Comparison of ENCODE assay signal across 15 cellular contexts in the genomic region with DNA sequence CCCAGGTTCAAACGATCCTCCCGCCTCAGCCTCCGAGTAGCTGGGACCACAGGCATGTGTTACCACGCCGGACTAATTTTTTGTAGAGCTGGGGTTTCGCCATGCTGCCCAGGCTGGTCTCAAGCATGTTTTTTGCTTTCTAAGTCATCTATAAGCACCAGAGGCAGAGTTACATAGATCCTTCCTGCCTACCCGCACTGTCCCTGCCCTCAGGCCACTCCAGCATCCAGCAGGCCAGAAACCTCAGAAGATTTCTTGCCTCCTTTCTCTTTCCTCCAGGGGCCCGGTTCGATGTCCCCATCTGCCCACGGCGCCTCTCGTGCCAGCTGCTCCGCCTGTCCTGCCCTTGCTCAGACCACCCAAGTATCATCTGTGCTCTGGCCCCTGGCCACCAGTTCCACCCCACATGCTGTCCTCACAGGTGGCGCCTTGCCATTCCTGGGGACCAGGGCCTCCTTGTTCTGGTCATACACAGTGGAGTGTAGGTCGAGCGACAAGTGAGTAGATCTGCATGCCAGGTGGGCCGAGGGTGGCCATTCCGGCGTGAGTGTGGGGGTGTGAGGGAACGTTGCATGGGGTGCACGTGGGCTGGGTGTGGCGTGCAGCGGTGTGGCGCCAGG. TPM values are rescaled to one million over a fixed set of nuclear protein-coding genes. Genes with fewer than 3 reads are reported as not detected.
DNase-seq lines count a peak whose midpoint lies in the region; ATAC-seq and TF ChIP-seq lines count a peak whose summit lies in the region.
"Had no signal": no experiment of that assay in that cellular context is flagged by ENCODE, and none has a peak within 500 bp of the region (broad histone marks: within the 10 kb centered on the region; RNA-seq: fewer than 3 reads in every experiment).

No MANE protein-coding gene starts in this region.

- peak overlapping the region; percentile 61 to 88 (median 70) for H3K27ac ChIP-seq in sigmoid colon

- H3K27me3 ChIP-seq in adipocyte (replicated peaks; ENCODE audit: control insufficient read depth, insufficient read depth, low read length) (no peaks in the 10 kb centered on the region), sigmoid colon (no peaks in the 10 kb centered on the region)

- H3K9me3 ChIP-seq in adipocyte (ENCODE audit: control insufficient read depth, low read length) (no peaks in the 10 kb centered on the region), sigmoid colon (no peaks in the 10 kb centered on the region)

- peak overlapping the region; percentile 40; the same call in 1 of the 2 replicates for H3K4me3 ChIP-seq in AG04449 (ENCODE audit: low read depth, low read length)
- H3K4me3 ChIP-seq in adipocyte (ENCODE audit: low read length), result peak overlapping the region; percentile 90
- H3K4me3 ChIP-seq in fibroblast of villous mesenchyme (ENCODE audit: low read depth, low read length), result peak overlapping the region; percentile 43
- peak overlapping the region in 3 of 4 donors; percentile 37 to 68 (median 46) for H3K4me3 ChIP-seq in sigmoid colon
- H3K4me3 ChIP-seq: smooth muscle cell had no signal

- TF ChIP-seq CTCF in AG04449 (IDR thresholded peaks at IDR 0.05; ENCODE audit: insufficient read depth, low read length, missing control alignments), result no peak
- no peak for TF ChIP-seq CTCF in fibroblast of villous mesenchyme (IDR thresholded peaks at IDR 0.05; ENCODE audit: insufficient read depth, low read depth, low read length)
- no peak for TF ChIP-seq CTCF in sigmoid colon (IDR thresholded peaks at IDR 0.05)

- POLR2A ChIA-PET in AG04449 (lab: Yijun Ruan, JAX), result no interaction called here

- intact Hi-C loops in sigmoid colon (cut with DNase I), result loop anchor here (2.0 kb wide), 2 partner anchors 28 to 78 kb away; a partner anchor contains a TSS

- TF ChIP-seq EP300 in sigmoid colon (IDR thresholded peaks at IDR 0.05), result no peak

- peak overlapping the region; percentile 73 for H3K9ac ChIP-seq in adipocyte (ENCODE audit: low read length)

- H3K4me1 ChIP-seq in adipocyte (ENCODE audit: control insufficient read depth, insufficient read depth, low read length) (peaks cover 27% of the 10 kb centered on the region), sigmoid colon (peaks cover 0 to 16% (median 10%) of the 10 kb centered on the region in 4 donors)

- no peak for TF ChIP-seq POLR2A in sigmoid colon (IDR thresholded peaks at IDR 0.05)

- DNase-seq in AG04449 (ENCODE audit: low read depth, low spot score) (no peak), adipocyte (ENCODE audit: low read depth) (no peak), fibroblast of villous mesenchyme (ENCODE audit: low read depth) (no peak), sigmoid colon (no peak), GM19238 (ENCODE audit: insufficient read length, low spot score) (no peak), ureter (ENCODE audit: low spot score) (no peak)
- no peak for DNase-seq in activated CD4-positive, alpha-beta T cell treated with anti-CD3 and anti-CD28 coated beads, Interleukin-2, amount 50 U/mL, for 4 hours
- DNase-seq: activated B cell treated with CpG ODN at 0.5 μM for 24 hours; activated naive CD8-positive, alpha-beta T cell treated with anti-CD3 and anti-CD28 coated beads, Interleukin-2, amount 10 ng/mL, durations not matched to agents 7 days and 5 days; AML-193; DMS 273 treated with DMSO at 0.1 percent for 48 hours; naive B cell; NCI-H2171 treated with DMSO at 0.1 percent for 48 hours had no signal

- ATAC-seq in GM18868 (IDR thresholded peaks at IDR 0.05; ENCODE audit: unreplicated experiment), result no peak

- CTCF ChIA-PET in AG04449 (lab: Yijun Ruan, JAX), result interaction anchor here (1.1 kb wide), 1 partner anchor 29 kb away, joined by 3 read pairs; no protein-coding TSS in a partner anchor

- H3K36me3 ChIP-seq in adipocyte (ENCODE audit: control insufficient read depth, insufficient read depth, low read length, severe bottlenecking), result no peaks in the 10 kb centered on the region
- H3K36me3 ChIP-seq in sigmoid colon, result no peaks in the 10 kb centered on the region

- 77 to 82% methylated on average over 24 of the region's 24 CpGs for WGBS in sigmoid colon, 2 donors

RNA-seq across cellular contexts. Expression of a gene that starts 27.3 kb away (rescaled TPM):
- 19.4 and 22.9 TPM in 2 replicates for total RNA-seq in fibroblast of villous mesenchyme
- total RNA-seq in sigmoid colon, result 100 to 1,000 TPM in 2 of 4 donors, 10 to 100 TPM in 2; 95.3 to 134 (median 98.0) TPM
- polyA plus RNA-seq in sigmoid colon, result 10 to 100 TPM; 11.3 to 27.6 (median 16.1) TPM
- total RNA-seq in ureter, result 36.5 TPM

RNA-seq across cellular contexts. Expression of a gene that starts 32.6 kb away (rescaled TPM):
- total RNA-seq in fibroblast of villous mesenchyme (22.9 and 24.2 TPM in 2 replicates), sigmoid colon (10 to 100 TPM; 12.5 to 27.3 (median 16.4) TPM), ureter (32.1 TPM)
- polyA plus RNA-seq in sigmoid colon, result 10 to 100 TPM; 13.4 to 23.0 (median 15.6) TPM

Comparison
In these comparisons a context has a peak if more than half of its experiments do, and no peak if none do; other contexts are left out.
1. H3K4me3 ChIP-seq: peak in every context shown above with its lines; median percentile 90 in adipocyte; 46 in sigmoid colon; 43 in fibroblast of villous mesenchyme; 40 in AG04449.